20 cellular contexts compared by ENCODE assay signal in genomic region chr2:65120990-65121693, GRCh38. TPM values are rescaled to one million over a fixed set of nuclear protein-coding genes. Genes with fewer than 3 reads are reported as not detected.
DNase-seq lines count a peak whose midpoint lies in the region; ATAC-seq and TF ChIP-seq lines count a peak whose summit lies in the region.
"Had no signal": no experiment of that assay in that cellular context is flagged by ENCODE, and none has a peak within 500 bp of the region (broad histone marks: within the 10 kb centered on the region; RNA-seq: fewer than 3 reads in every experiment).

No MANE protein-coding gene starts in this region.

- TF ChIP-seq CTCF in activated CD8-positive, alpha-beta T cell treated with anti-CD3 and anti-CD28 coated beads for 36 hours (IDR thresholded peaks at IDR 0.05): no peak
- TF ChIP-seq CTCF in Panc1 (IDR thresholded peaks at IDR 0.05) (no peak), heart right ventricle (IDR thresholded peaks at IDR 0.05) (no peak), WERI-Rb-1 (IDR thresholded peaks at IDR 0.05; ENCODE audit: low read depth, low read length) (no peak), RWPE1 (conservative IDR thresholded peaks at IDR 0.05; ENCODE audit: low read depth) (no peak)

- in situ Hi-C loops in Panc1 (cut with HindIII; ENCODE audit: low pct_unique_long_range_greater_than_20kb, low sequenced_read_pairs): no loop called here

- H3K36me3 ChIP-seq in Panc1 (ENCODE audit: control insufficient read depth, insufficient read depth, low read length) (no peaks in the 10 kb centered on the region), heart right ventricle (peaks cover 0 to 9% (median 0%) of the 10 kb centered on the region in 9 donors), WERI-Rb-1 (peaks cover 11% of the 10 kb centered on the region; the same call in 1 of the 2 replicates)
- H3K36me3 ChIP-seq: ascending aorta, colonic mucosa, prostate gland, tibial nerve had no signal

- no peak for DNase-seq in activated CD8-positive, alpha-beta T cell treated with anti-CD3 and anti-CD28 coated beads, Interleukin-2, amount 10 ng/mL, durations not matched to agents 7 days and 5 days
- no peak for DNase-seq in activated CD8-positive, alpha-beta T cell treated with anti-CD3 and anti-CD28 coated beads for 36 hours
- no peak for DNase-seq in Panc1 (ENCODE audit: low read depth, low spot score)
- DNase-seq in heart right ventricle: no peak
- no peak for DNase-seq in WERI-Rb-1
- no peak for DNase-seq in RWPE1 (ENCODE audit: low spot score)
- no peak for DNase-seq in KG1 (lab: John Stamatoyannopoulos, UW)
- DNase-seq: activated CD8-positive, alpha-beta memory T cell treated with anti-CD3 and anti-CD28 coated beads, Interleukin-2, amount 10 ng/mL, durations not matched to agents 7 days and 5 days; activated gamma-delta T cell treated with Interleukin-2 at 50 U/mL for 16 hours; colonic mucosa; foreskin melanocyte; NCI-H1930; NCI-H524; SHP77; spleen had no signal

- H3K4me3 Mint-ChIP-seq in activated CD8-positive, alpha-beta T cell treated with anti-CD3 and anti-CD28 coated beads, Interleukin-2, amount 10 ng/mL, durations not matched to agents 7 days and 5 days: no peak overlapping the region
- no peak overlapping the region for H3K4me3 Mint-ChIP-seq in activated CD8-positive, alpha-beta T cell treated with anti-CD3 and anti-CD28 coated beads for 36 hours
- H3K4me3 Mint-ChIP-seq in stimulated activated memory B cell treated with anti-CD40 and anti-IgM and Interleukin-4, amounts not matched to agents 10 μg/mL and 1 μg/mL and 100 μg/mL, for 72 hours: no peak overlapping the region
- H3K4me3 Mint-ChIP-seq: activated CD8-positive, alpha-beta memory T cell treated with anti-CD3 and anti-CD28 coated beads, Interleukin-2, amount 10 ng/mL, durations not matched to agents 7 days and 5 days had no signal

- TSS peak; percentile 14 for BruUV-seq in Panc1 (replicated peaks; lab: Mats Ljungman, UMichigan)

- intact Hi-C loops in activated CD8-positive, alpha-beta T cell treated with anti-CD3 and anti-CD28 coated beads for 36 hours (cut with micrococcal nuclease): no loop called here
- intact Hi-C loops in Panc1 (cut with micrococcal nuclease; ENCODE audit: unreplicated experiment) (no loop called here), heart right ventricle (cut with DNase I) (loop anchor here in 3 of 10 donors (10.0 kb wide), 2 partner anchors 46 to 56 kb away; no protein-coding TSS in a partner anchor)

- H3K9me3 ChIP-seq in Panc1 (ENCODE audit: control insufficient read depth, insufficient read depth, low read depth, low read length): no peaks in the 10 kb centered on the region
- H3K9me3 ChIP-seq in heart right ventricle: no peaks in the 10 kb centered on the region
- no peaks in the 10 kb centered on the region for H3K9me3 ChIP-seq in WERI-Rb-1 (ENCODE audit: severe bottlenecking)
- H3K9me3 ChIP-seq: ascending aorta, colonic mucosa, prostate gland, spleen, tibial nerve had no signal

- peak overlapping the region; percentile 32 for H3K27ac Mint-ChIP-seq in activated CD8-positive, alpha-beta T cell treated with anti-CD3 and anti-CD28 coated beads, Interleukin-2, amount 10 ng/mL, durations not matched to agents 7 days and 5 days
- H3K27ac Mint-ChIP-seq in activated CD8-positive, alpha-beta T cell treated with anti-CD3 and anti-CD28 coated beads for 36 hours: no peak overlapping the region
- H3K27ac Mint-ChIP-seq in stimulated activated memory B cell treated with anti-CD40 and anti-IgM and Interleukin-4, amounts not matched to agents 10 μg/mL and 1 μg/mL and 100 μg/mL, for 72 hours: peak overlapping the region; percentile 3
- H3K27ac Mint-ChIP-seq: activated CD8-positive, alpha-beta memory T cell treated with anti-CD3 and anti-CD28 coated beads, Interleukin-2, amount 10 ng/mL, durations not matched to agents 7 days and 5 days had no signal

- H3K4me1 ChIP-seq in Panc1 (ENCODE audit: control insufficient read depth, insufficient read depth, low read length): peaks cover 6% of the 10 kb centered on the region; the same call in 1 of the 2 replicates
- peaks cover under 1 to 92% (median 85%) of the 10 kb centered on the region in 9 donors for H3K4me1 ChIP-seq in heart right ventricle
- H3K4me1 ChIP-seq: colonic mucosa, prostate gland had no signal

- H3K36me3 Mint-ChIP-seq in activated CD8-positive, alpha-beta T cell treated with anti-CD3 and anti-CD28 coated beads, Interleukin-2, amount 10 ng/mL, durations not matched to agents 7 days and 5 days (ENCODE audit: low read depth): peaks cover 17% of the 10 kb centered on the region
- H3K36me3 Mint-ChIP-seq in activated CD8-positive, alpha-beta T cell treated with anti-CD3 and anti-CD28 coated beads for 36 hours (ENCODE audit: low read depth): peaks cover 13% of the 10 kb centered on the region
- H3K36me3 Mint-ChIP-seq in stimulated activated memory B cell treated with anti-CD40 and anti-IgM and Interleukin-4, amounts not matched to agents 10 μg/mL and 1 μg/mL and 100 μg/mL, for 72 hours: no peaks in the 10 kb centered on the region

- peaks cover 36% of the 10 kb centered on the region for H3K4me1 Mint-ChIP-seq in activated CD8-positive, alpha-beta T cell treated with anti-CD3 and anti-CD28 coated beads, Interleukin-2, amount 10 ng/mL, durations not matched to agents 7 days and 5 days (ENCODE audit: low read depth)
- H3K4me1 Mint-ChIP-seq in activated CD8-positive, alpha-beta T cell treated with anti-CD3 and anti-CD28 coated beads for 36 hours (ENCODE audit: low read depth): peaks cover 49% of the 10 kb centered on the region
- H3K4me1 Mint-ChIP-seq in stimulated activated memory B cell treated with anti-CD40 and anti-IgM and Interleukin-4, amounts not matched to agents 10 μg/mL and 1 μg/mL and 100 μg/mL, for 72 hours: peaks cover 70% of the 10 kb centered on the region

- ATAC-seq in activated CD8-positive, alpha-beta T cell treated with anti-CD3 and anti-CD28 coated beads, Interleukin-2, amount 10 ng/mL, durations not matched to agents 7 days and 5 days: peak; percentile 10
- ATAC-seq in activated CD8-positive, alpha-beta T cell treated with anti-CD3 and anti-CD28 coated beads for 36 hours: no peak
- ATAC-seq in Panc1 (no peak), heart right ventricle (peak in 6 of 8 donors; percentile 7 to 38 (median 16))
- no peak for ATAC-seq in stimulated activated memory B cell treated with anti-CD40 and anti-IgM and Interleukin-4, amounts not matched to agents 10 μg/mL and 1 μg/mL and 100 μg/mL, for 72 hours
- ATAC-seq: activated CD8-positive, alpha-beta memory T cell treated with anti-CD3 and anti-CD28 coated beads, Interleukin-2, amount 10 ng/mL, durations not matched to agents 7 days and 5 days; left lobe of liver had no signal

- no peaks in the 10 kb centered on the region for H3K9me3 Mint-ChIP-seq in activated CD8-positive, alpha-beta T cell treated with anti-CD3 and anti-CD28 coated beads, Interleukin-2, amount 10 ng/mL, durations not matched to agents 7 days and 5 days (ENCODE audit: insufficient read depth)
- no peaks in the 10 kb centered on the region for H3K9me3 Mint-ChIP-seq in activated CD8-positive, alpha-beta T cell treated with anti-CD3 and anti-CD28 coated beads for 36 hours
- H3K9me3 Mint-ChIP-seq in stimulated activated memory B cell treated with anti-CD40 and anti-IgM and Interleukin-4, amounts not matched to agents 10 μg/mL and 1 μg/mL and 100 μg/mL, for 72 hours: no peaks in the 10 kb centered on the region

- H3K27ac ChIP-seq in Panc1 (ENCODE audit: low read length) (no peak overlapping the region), heart right ventricle (peak overlapping the region in 1 of 10 donors; percentile 71), WERI-Rb-1 (no peak overlapping the region), RWPE1 (no peak overlapping the region)
- H3K27ac ChIP-seq: colonic mucosa, prostate gland, spleen, tibial nerve had no signal

- no peaks in the 10 kb centered on the region for H3K27me3 ChIP-seq in Panc1 (ENCODE audit: control insufficient read depth, insufficient read depth, low read length)
- no peaks in the 10 kb centered on the region for H3K27me3 ChIP-seq in heart right ventricle
- H3K27me3 ChIP-seq in WERI-Rb-1 (ENCODE audit: insufficient read depth, low read depth, severe bottlenecking): no peaks in the 10 kb centered on the region
- H3K27me3 ChIP-seq: ascending aorta, colonic mucosa, spleen, tibial nerve had no signal

- H3K4me3 ChIP-seq in Panc1 (ENCODE audit: low read depth in 2 of 2, low read length in 2 of 2) (no peak overlapping the region), heart right ventricle (no peak overlapping the region), WERI-Rb-1 (ENCODE audit: low read depth, low read length) (no peak overlapping the region)
- H3K4me3 ChIP-seq: ascending aorta, colonic mucosa, prostate gland, spleen, tibial nerve had no signal

- 68 to 73% methylated on average over 5 of the region's 5 CpGs for WGBS in heart right ventricle, 2 donors

- CTCF ChIA-PET in activated CD8-positive, alpha-beta T cell treated with anti-CD3 and anti-CD28 coated beads, Interleukin-2, amount 10 ng/mL, durations not matched to agents 7 days and 5 days (lab: Charles Lee): interaction anchor here (0.8 to 1.9 kb wide), 3 partner anchors 9 to 56 kb away, joined by 3 to 6 read pairs (median 4); partner anchors contain the start of gene RAB1A
- CTCF ChIA-PET in activated CD8-positive, alpha-beta T cell treated with anti-CD3 and anti-CD28 coated beads for 36 hours (lab: Charles Lee): no interaction called here
- CTCF ChIA-PET in Panc1 (lab: Charles Lee) (no interaction called here), RWPE1 (lab: Yijun Ruan, JAX) (no interaction called here)

- POLR2A ChIA-PET in activated CD8-positive, alpha-beta T cell treated with anti-CD3 and anti-CD28 coated beads, Interleukin-2, amount 10 ng/mL, durations not matched to agents 7 days and 5 days (lab: Charles Lee): no interaction called here
- POLR2A ChIA-PET in activated CD8-positive, alpha-beta T cell treated with anti-CD3 and anti-CD28 coated beads for 36 hours (lab: Charles Lee): interaction anchor here (0.7 kb wide), 1 partner anchor 49 kb away, joined by 3 read pairs; no protein-coding TSS in a partner anchor
- POLR2A ChIA-PET in Panc1 (lab: Charles Lee) (no interaction called here), RWPE1 (lab: Yijun Ruan, JAX; ENCODE audit: low non-redundant PET) (no interaction called here)

- no peaks in the 10 kb centered on the region for H3K27me3 Mint-ChIP-seq in activated CD8-positive, alpha-beta T cell treated with anti-CD3 and anti-CD28 coated beads, Interleukin-2, amount 10 ng/mL, durations not matched to agents 7 days and 5 days (ENCODE audit: low read depth)
- no peaks in the 10 kb centered on the region for H3K27me3 Mint-ChIP-seq in activated CD8-positive, alpha-beta T cell treated with anti-CD3 and anti-CD28 coated beads for 36 hours
- H3K27me3 Mint-ChIP-seq in stimulated activated memory B cell treated with anti-CD40 and anti-IgM and Interleukin-4, amounts not matched to agents 10 μg/mL and 1 μg/mL and 100 μg/mL, for 72 hours: no peaks in the 10 kb centered on the region
- H3K27me3 Mint-ChIP-seq: activated CD8-positive, alpha-beta memory T cell treated with anti-CD3 and anti-CD28 coated beads, Interleukin-2, amount 10 ng/mL, durations not matched to agents 7 days and 5 days had no signal

RNA-seq across cellular contexts. Expression of gene RAB1A, which starts 8.8 kb away (rescaled TPM):
- total RNA-seq in activated CD8-positive, alpha-beta T cell treated with anti-CD3 and anti-CD28 coated beads, Interleukin-2, amount 10 ng/mL, durations not matched to agents 7 days and 5 days: 10 to 100 TPM; 58.7 to 62.7 TPM
- total RNA-seq in activated CD8-positive, alpha-beta T cell treated with anti-CD3 and anti-CD28 coated beads for 36 hours: 10 to 100 TPM; 71.8 to 75.8 TPM
- 128 TPM for total RNA-seq in Panc1 (2021; ENCODE audit: unreplicated experiment)
- 124 TPM for polyA plus RNA-seq in Panc1 (2012; ENCODE audit: insufficient read length)
- 100 to 1,000 TPM; 103 to 148 (median 117) TPM for total RNA-seq in heart right ventricle
- polyA plus RNA-seq in heart right ventricle: 100 to 1,000 TPM in 1 of 2 donors, 10 to 100 TPM in 1; 77.8 to 165 TPM

Comparison
In these comparisons a context has a peak if more than half of its experiments do, and no peak if none do; other contexts are left out.
1. ATAC-seq: peak in activated CD8-positive, alpha-beta T cell treated with anti-CD3 and anti-CD28 coated beads, Interleukin-2, amount 10 ng/mL, durations not matched to agents 7 days and 5 days (single experiment) and heart right ventricle (6 of 8); none in activated CD8-positive, alpha-beta T cell treated with anti-CD3 and anti-CD28 coated beads for 36 hours (single experiment), Panc1 (single experiment) and stimulated activated memory B cell treated with anti-CD40 and anti-IgM and Interleukin-4, amounts not matched to agents 10 μg/mL and 1 μg/mL and 100 μg/mL, for 72 hours (single experiment).